8 cellular contexts compared by ENCODE assay signal in the genomic region with DNA sequence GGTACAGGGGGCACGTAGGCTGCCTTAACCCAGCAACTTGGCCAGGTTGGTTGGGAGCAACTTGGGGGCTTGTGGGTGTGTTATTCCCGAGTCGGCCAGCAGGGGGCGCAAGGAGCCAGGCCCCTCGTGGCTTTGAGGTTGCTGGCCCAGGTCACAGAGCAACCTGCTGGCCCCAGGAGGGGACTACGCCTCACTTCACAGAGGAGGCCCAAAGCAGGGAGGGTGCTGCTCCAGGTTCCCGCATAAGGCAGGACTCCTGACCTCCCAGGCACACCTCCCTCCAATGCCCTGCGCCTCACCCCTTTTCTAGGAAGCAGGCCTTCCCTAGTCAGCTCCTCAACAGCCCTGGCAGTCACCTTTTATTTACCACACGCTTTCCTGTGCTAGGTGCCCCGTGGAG. TPM values are rescaled to one million over a fixed set of nuclear protein-coding genes. Genes with fewer than 3 reads are reported as not detected.
A peak's percentile ranks its signal among the peaks of the same experiment; 100 is the strongest.
DNase-seq lines count a peak whose midpoint lies in the region; ATAC-seq and TF ChIP-seq lines count a peak whose summit lies in the region.

No MANE protein-coding gene starts in this region.

- no peak overlapping the region for H3K4me3 ChIP-seq in HFF-Myc (replicated peaks; ENCODE audit: low read depth, low read length)
- no peak overlapping the region for H3K4me3 ChIP-seq in neural progenitor cell
- H3K4me3 ChIP-seq in testis, result no peak overlapping the region

- H3K4me1 ChIP-seq in neural progenitor cell (peaks cover 11% of the 10 kb centered on the region), testis (peaks cover 11% of the 10 kb centered on the region)

- no peaks in the 10 kb centered on the region for H3K27me3 ChIP-seq in neural progenitor cell
- no peaks in the 10 kb centered on the region for H3K27me3 ChIP-seq in testis

- ATAC-seq in GM21619 (IDR thresholded peaks at IDR 0.05; ENCODE audit: unreplicated experiment), result no peak

- H2AFZ ChIP-seq in neural progenitor cell (replicated peaks), result no peak overlapping the region

- TF ChIP-seq POLR2A in testis (IDR thresholded peaks at IDR 0.05), result no peak

- 36 to 44% methylated on average over 8 to 10 of the region's 10 CpGs for WGBS in testis, 2 donors

- DNase-seq in DMS53 (lab: John Stamatoyannopoulos, UW), result peak; percentile 85
- no peak for DNase-seq in HFF-Myc (ENCODE audit: extremely low read depth, low read depth)
- peak; percentile 40 for DNase-seq in OCI-M2 (lab: John Stamatoyannopoulos, UW; ENCODE audit: unreplicated experiment)
- DNase-seq in activated T-cell treated with anti-CD3 and anti-CD28 coated beads for 4 hours, result peak; percentile 81
- peak; percentile 31 for DNase-seq in fibroblast of gingiva (ENCODE audit: low read depth)
- peak; percentile 85 for DNase-seq in neural progenitor cell (ENCODE audit: low spot score)
- peak; percentile 75 for DNase-seq in testis

- TF ChIP-seq CTCF in HFF-Myc (IDR thresholded peaks at IDR 0.05; ENCODE audit: low read depth, low read length, missing control alignments) (peak; percentile 90), neural progenitor cell (IDR thresholded peaks at IDR 0.05) (peak; percentile 93), testis (IDR thresholded peaks at IDR 0.05) (peak; percentile 94 to 99 (median 94))

- H3K27ac ChIP-seq in neural progenitor cell (no peak overlapping the region), testis (no peak overlapping the region)

- intact Hi-C loops in testis (cut with DNase I; ENCODE audit: low total_unique reads), result loop anchor here (5.0 kb wide), 2 partner anchors 64 to 79 kb away; no protein-coding TSS in a partner anchor

- H3K9me3 ChIP-seq in neural progenitor cell (ENCODE audit: low read depth) (no peaks in the 10 kb centered on the region), testis (no peaks in the 10 kb centered on the region)

- H3K4me2 ChIP-seq in neural progenitor cell, result no peak overlapping the region

- peaks cover 14% of the 10 kb centered on the region for H3K4me1 Mint-ChIP-seq in neural progenitor cell

- no peaks in the 10 kb centered on the region for H3K79me2 ChIP-seq in neural progenitor cell (ENCODE audit: low read depth)

- H3K36me3 ChIP-seq in neural progenitor cell (no peaks in the 10 kb centered on the region), testis (ENCODE audit: low read depth, missing control alignments) (no peaks in the 10 kb centered on the region)

- H3K9me3 Mint-ChIP-seq in neural progenitor cell, result no peaks in the 10 kb centered on the region

- H3F3A ChIP-seq in neural progenitor cell (ENCODE audit: low read depth), result peaks cover 5% of the 10 kb centered on the region

- no peak overlapping the region for H3K9ac ChIP-seq in neural progenitor cell

- H3K36me3 Mint-ChIP-seq in neural progenitor cell, result no peaks in the 10 kb centered on the region

- H3K27ac Mint-ChIP-seq in neural progenitor cell, result no peak overlapping the region

- peaks cover 5% of the 10 kb centered on the region for H4K20me1 ChIP-seq in neural progenitor cell (ENCODE audit: low read depth)

- H3K4me3 Mint-ChIP-seq in neural progenitor cell, result no peak overlapping the region

- H3K27me3 Mint-ChIP-seq in neural progenitor cell (ENCODE audit: insufficient read depth, low read depth), result peaks cover 2% of the 10 kb centered on the region

RNA-seq across cellular contexts. Expression of gene KYAT1, which starts 18.1 kb away (rescaled TPM):
- total RNA-seq in neural progenitor cell (ENCODE audit: low replicate concordance) (21.7 and 29.1 TPM in 2 replicates), testis (10 to 100 TPM; 14.0 to 18.0 TPM)
- 11.6 TPM for polyA plus RNA-seq in testis (ENCODE audit: insufficient read depth, low read depth, low replicate concordance)

RNA-seq across cellular contexts. Expression of gene LRRC8A, which starts 18.3 kb away (rescaled TPM):
- 17.1 and 42.8 TPM in 2 replicates for total RNA-seq in neural progenitor cell (ENCODE audit: low replicate concordance)
- total RNA-seq in testis, result 10 to 100 TPM; 54.3 to 61.3 TPM
- 30.9 TPM for polyA plus RNA-seq in testis (ENCODE audit: insufficient read depth, low read depth, low replicate concordance)

RNA-seq across cellular contexts. Expression of gene SPOUT1, which starts 34.1 kb away (rescaled TPM):
- total RNA-seq in neural progenitor cell (ENCODE audit: low replicate concordance), result 17.2 and 50.1 TPM in 2 replicates
- total RNA-seq in testis, result 10 to 100 TPM; 34.0 to 43.2 TPM
- polyA plus RNA-seq in testis (ENCODE audit: insufficient read depth, low read depth, low replicate concordance), result 14.4 TPM

RNA-seq across cellular contexts. Expression of gene ENDOG, which starts 45.3 kb away (rescaled TPM):
- total RNA-seq in neural progenitor cell (ENCODE audit: low replicate concordance), result 3.2 and 9.1 TPM in 2 replicates
- total RNA-seq in testis, result 10 to 100 TPM; 28.9 to 30.4 TPM
- polyA plus RNA-seq in testis (ENCODE audit: insufficient read depth, low read depth, low replicate concordance), result 33.9 TPM

RNA-seq across cellular contexts. Expression of gene PHYHD1, which starts 57.1 kb away (rescaled TPM):
- 15.2 and 19.0 TPM in 2 replicates for total RNA-seq in neural progenitor cell (ENCODE audit: low replicate concordance)
- total RNA-seq in testis, result 10 to 100 TPM; 10.9 to 18.5 TPM
- 15.1 TPM for polyA plus RNA-seq in testis (ENCODE audit: insufficient read depth, low read depth, low replicate concordance)
